In the genomic region with DNA sequence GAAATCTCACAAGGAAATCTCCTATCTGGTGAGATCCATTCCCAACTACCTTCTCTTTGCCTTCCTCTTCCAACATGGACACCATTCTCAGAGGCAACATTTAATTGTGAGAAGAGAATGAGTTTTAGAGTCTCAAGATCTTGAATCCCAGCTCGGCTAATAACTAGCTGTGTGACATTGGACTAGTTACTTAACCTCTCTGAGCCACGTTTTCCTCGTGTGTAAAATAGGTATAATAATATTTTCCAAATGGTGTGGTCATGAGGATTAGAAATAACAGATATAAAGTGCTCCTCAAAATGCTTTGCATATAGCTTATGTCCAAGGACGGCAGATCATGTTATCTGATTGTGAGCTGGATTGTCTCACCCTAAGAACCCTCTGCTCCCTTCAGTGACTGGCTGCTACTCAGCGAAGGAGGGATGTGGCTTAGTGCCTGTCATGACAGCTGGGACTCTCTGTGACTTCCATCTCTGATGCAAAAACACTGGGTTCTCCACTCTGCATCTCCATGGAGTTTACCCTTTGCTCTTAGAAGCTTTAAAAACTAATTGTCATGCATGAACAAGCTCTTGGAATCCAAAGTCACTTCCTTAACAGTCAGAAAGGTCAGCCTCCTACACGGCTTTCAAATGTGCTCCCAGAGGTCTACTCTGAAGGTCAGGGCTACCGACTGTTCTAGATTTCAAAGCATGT, we compare ENCODE assay signal across 8 cellular contexts. TPM values are rescaled to one million over a fixed set of nuclear protein-coding genes. Genes with fewer than 3 reads are reported as not detected.
A peak's percentile ranks its signal among the peaks of the same experiment; 100 is the strongest.
DNase-seq lines count a peak whose midpoint lies in the region; FAIRE-seq lines count a peak whose summit lies in the region.

No MANE protein-coding gene starts in this region.

- H3K36me3 ChIP-seq in iPS-18a (ENCODE audit: control insufficient read depth, low read depth, low read length) (no peaks in the 10 kb centered on the region), small intestine (ENCODE audit: control insufficient read depth in 2 of 2, insufficient read depth in 2 of 2, low read length in 2 of 2) (no peaks in the 10 kb centered on the region)

- no peaks in the 10 kb centered on the region for H3K27me3 ChIP-seq in iPS-18a (ENCODE audit: control insufficient read depth, insufficient read depth, low read length)
- H3K27me3 ChIP-seq in small intestine (ENCODE audit: control insufficient read depth in 2 of 2, insufficient read depth in 2 of 2, low read length in 2 of 2), result no peaks in the 10 kb centered on the region

- peak overlapping the region; percentile 53 for H3K9ac ChIP-seq in iPS-18a (ENCODE audit: low read length)

- H3K4me3 ChIP-seq in iPS-18a (ENCODE audit: low read length), result peak overlapping the region; percentile 58
- no peak overlapping the region for H3K4me3 ChIP-seq in small intestine (ENCODE audit: low read depth in 1 of 2, low read length in 2 of 2)

- peak; percentile 13 for DNase-seq in NCI-H82 (lab: John Stamatoyannopoulos, UW)
- no peak for DNase-seq in NCI-H82 treated with DMSO at 0.1 percent for 48 hours (lab: John Stamatoyannopoulos, UW; ENCODE audit: unreplicated experiment)
- DNase-seq in SK-MEL-5 (ENCODE audit: low read depth, low spot score), result peak; percentile 36
- peak; percentile 72 for DNase-seq in small intestine
- no peak for DNase-seq in stimulated activated CD4-positive, alpha-beta T cell treated with anti-CD3 and anti-CD28 coated beads, Interleukin-4, amount 100 ng/mL, for 4 hours
- no peak for DNase-seq in MV-4-11 (lab: John Stamatoyannopoulos, UW)
- no peak for DNase-seq in mesenteric fat pad (ENCODE audit: low spot score)

- H3K27ac ChIP-seq in iPS-18a (ENCODE audit: low read length) (no peak overlapping the region), small intestine (ENCODE audit: low read depth in 1 of 2, low read length in 1 of 2) (no peak overlapping the region)

- no peaks in the 10 kb centered on the region for H3K9me3 ChIP-seq in iPS-18a (ENCODE audit: control insufficient read depth, low read depth, low read length)
- no peaks in the 10 kb centered on the region for H3K9me3 ChIP-seq in small intestine (ENCODE audit: control insufficient read depth, low read depth)

- FAIRE-seq in small intestine (lab: Jason Lieb, UNC), result no peak

- in situ Hi-C loops in SK-MEL-5 (cut with HindIII; ENCODE audit: low pct_unique_long_range_greater_than_20kb, low sequenced_read_pairs), result loop anchor here (25.0 kb wide), 1 partner anchor 146 kb away; no protein-coding TSS in a partner anchor

- H3K4me1 ChIP-seq in iPS-18a (ENCODE audit: control insufficient read depth, low read depth, low read length) (peaks cover 9% of the 10 kb centered on the region), small intestine (ENCODE audit: control insufficient read depth in 2 of 2, insufficient read depth in 1 of 2, low read depth in 1 of 2, low read length in 1 of 2) (no peaks in the 10 kb centered on the region)

- 36 to 50% (median 37%) methylated on average over 7 of the region's 7 CpGs for WGBS in small intestine, 3 donors

RNA-seq across cellular contexts. Expression of gene MRPL19, which starts 38.4 kb away (rescaled TPM):
- 106 and 107 TPM in 2 replicates for total RNA-seq in SK-MEL-5 (2014; rRNA removed; shearing (Covaris generic))
- polyA plus RNA-seq in SK-MEL-5 (2015; cell fraction: cytosol; rRNA removed), result 54.7 and 72.2 TPM in 2 replicates
- polyA plus RNA-seq in SK-MEL-5 (2015; cell fraction: nucleus; rRNA removed), result 13.4 and 18.3 TPM in 2 replicates
- polyA plus RNA-seq in small intestine, result 10 to 100 TPM; 26.5 to 35.2 (median 29.7) TPM
- total RNA-seq in mesenteric fat pad, result 53.1 TPM

RNA-seq across cellular contexts. Expression of gene EVA1A, which starts 47.4 kb away (rescaled TPM):
- total RNA-seq in SK-MEL-5 (2014; rRNA removed; shearing (Covaris generic)), result 7.4 and 9.7 TPM in 2 replicates
- 7.0 and 14.5 TPM in 2 replicates for polyA plus RNA-seq in SK-MEL-5 (2015; cell fraction: cytosol; rRNA removed)
- 5.0 and 9.1 TPM in 2 replicates for polyA plus RNA-seq in SK-MEL-5 (2015; cell fraction: nucleus; rRNA removed)
- polyA plus RNA-seq in small intestine, result 1 to 10 TPM in 2 of 3 donors, under 1 TPM in 1; 0.45 to 8.8 (median 1.1) TPM
- total RNA-seq in mesenteric fat pad, result 0.71 TPM

Comparison
In these comparisons a context has a peak if more than half of its experiments do, and no peak if none do; other contexts are left out.
1. DNase-seq: peak in NCI-H82 (single experiment), SK-MEL-5 (single experiment) and small intestine (single experiment); none in NCI-H82 treated with DMSO at 0.1 percent for 48 hours (single experiment), stimulated activated CD4-positive, alpha-beta T cell treated with anti-CD3 and anti-CD28 coated beads, Interleukin-4, amount 100 ng/mL, for 4 hours (0 of 2), MV-4-11 (single experiment) and mesenteric fat pad (single experiment).